8 cellular contexts compared by ENCODE assay signal in genomic region chr12:47408171-47408871, GRCh38.
DNase-seq lines count a peak whose midpoint lies in the region; ATAC-seq, FAIRE-seq and TF ChIP-seq lines count a peak whose summit lies in the region.

No MANE protein-coding gene starts in this region.

- H3K4me3 ChIP-seq in kidney (ENCODE audit: low read length in 2 of 2), result no peak overlapping the region
- no peak overlapping the region for H3K4me3 ChIP-seq in vagina

- H3K9me3 ChIP-seq in kidney (ENCODE audit: control insufficient read depth in 1 of 2, low read length in 2 of 2) (no peaks in the 10 kb centered on the region), vagina (no peaks in the 10 kb centered on the region)

- H3K4me1 ChIP-seq in kidney (ENCODE audit: control insufficient read depth in 1 of 2, insufficient read depth in 1 of 2, low read depth in 1 of 2, low read length in 2 of 2), result no peaks in the 10 kb centered on the region
- H3K4me1 ChIP-seq in vagina, result no peaks in the 10 kb centered on the region

- TF ChIP-seq POLR2A in vagina (IDR thresholded peaks at IDR 0.05), result no peak

- TF ChIP-seq CTCF in GM12873 (IDR thresholded peaks at IDR 0.05; ENCODE audit: insufficient read depth, low read depth, low read length, missing control alignments) (peak; percentile 76), kidney (IDR thresholded peaks at IDR 0.05; ENCODE audit: borderline replicate concordance, extremely low read depth, insufficient read depth) (peak; percentile 21), vagina (IDR thresholded peaks at IDR 0.05) (no peak), D721Med (IDR thresholded peaks at IDR 0.05; ENCODE audit: insufficient read depth, missing control alignments) (no peak)

- intact Hi-C loops in kidney (cut with DNase I), result no loop called here
- intact Hi-C loops in vagina (cut with DNase I), result no loop called here

- H3K36me3 ChIP-seq in kidney (ENCODE audit: control insufficient read depth in 1 of 2, insufficient read depth in 2 of 2, low read length in 2 of 2), result no peaks in the 10 kb centered on the region
- H3K36me3 ChIP-seq in vagina, result no peaks in the 10 kb centered on the region

- FAIRE-seq in kidney (lab: Jason Lieb, UNC) (no peak), D721Med (lab: Jason Lieb, UNC) (no peak)

- peak; percentile 92 for ATAC-seq in GM19455 (IDR thresholded peaks at IDR 0.05; ENCODE audit: unreplicated experiment)
- ATAC-seq in HG03442 (IDR thresholded peaks at IDR 0.05; ENCODE audit: unreplicated experiment), result peak; percentile 91

- DNase-seq in SW480 (ENCODE audit: low spot score), result peak; percentile 20
- no peak for DNase-seq in kidney
- DNase-seq in stimulated activated CD4-positive, alpha-beta T cell treated with anti-CD3 and anti-CD28 coated beads, Interleukin-4, amount 100 ng/mL, for 1 hour, result no peak
- DNase-seq in vagina (ENCODE audit: extremely low spot score in 2 of 2), result no peak
- DNase-seq in D721Med (ENCODE audit: insufficient read length, low spot score), result no peak

- no peak overlapping the region for H3K9ac ChIP-seq in kidney (ENCODE audit: low read length in 2 of 2)

- H3K27ac ChIP-seq in kidney (ENCODE audit: low read depth in 2 of 2, low read length in 2 of 2) (no peak overlapping the region), vagina (no peak overlapping the region)

- H3K27me3 ChIP-seq in vagina, result no peaks in the 10 kb centered on the region

Comparison
In these comparisons a context has a peak if more than half of its experiments do, and no peak if none do; other contexts are left out.
1. CTCF ChIP-seq: peak in GM12873 (single experiment) and kidney (single experiment); none in vagina (0 of 3) and D721Med (single experiment).